In the genomic region with DNA sequence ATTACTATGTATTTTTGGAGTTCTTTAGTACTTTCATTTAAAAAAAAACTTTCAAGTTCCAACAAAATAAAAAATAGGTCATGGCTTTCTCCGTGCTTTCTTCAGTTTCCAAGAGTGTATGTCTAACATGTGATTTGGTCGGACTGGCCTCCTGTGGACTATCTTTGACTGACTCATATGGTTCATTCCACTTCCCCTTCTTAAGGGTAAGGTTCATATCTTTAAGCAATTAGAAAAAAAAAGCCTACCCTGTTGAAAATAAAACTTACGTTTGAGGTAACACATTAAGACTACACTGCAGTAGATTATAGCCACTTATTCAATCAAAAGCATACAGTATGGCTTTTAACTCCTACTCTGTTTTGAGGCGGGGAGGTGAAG, we compare ENCODE assay signal across 9 cellular contexts.
A peak's percentile ranks its signal among the peaks of the same experiment; 100 is the strongest.
DNase-seq lines count a peak whose midpoint lies in the region; ATAC-seq and TF ChIP-seq lines count a peak whose summit lies in the region.
"Had no signal": no experiment of that assay in that cellular context is flagged by ENCODE, and none has a peak within 500 bp of the region (broad histone marks: within the 10 kb centered on the region; RNA-seq: fewer than 3 reads in every experiment).

No MANE protein-coding gene starts in this region.

- H2AFZ ChIP-seq in smooth muscle cell (ENCODE audit: low read depth), result peak overlapping the region; percentile 64

- H3K27ac ChIP-seq in adrenal gland, result peak overlapping the region; percentile 62 to 83 (median 74)
- H3K27ac ChIP-seq in smooth muscle cell (ENCODE audit: low read depth), result peak overlapping the region; percentile 35

- peak overlapping the region; percentile 27 for H3K4me2 ChIP-seq in smooth muscle cell

- TF ChIP-seq CTCF in adrenal gland (IDR thresholded peaks at IDR 0.05) (no peak), smooth muscle cell (IDR thresholded peaks at IDR 0.05; ENCODE audit: borderline replicate concordance, insufficient read depth, poor library complexity, severe bottlenecking) (no peak)

- DNase-seq in AML-193 (lab: John Stamatoyannopoulos, UW), result peak; percentile 10 to 15
- peak in 6 of 7 donors; percentile 25 to 72 (median 48) for DNase-seq in adrenal gland
- no peak for DNase-seq in smooth muscle cell (lab: John Stamatoyannopoulos, UW; ENCODE audit: unreplicated experiment)
- no peak for DNase-seq in SW480 (ENCODE audit: low spot score)
- DNase-seq in erythroblast (lab: John Stamatoyannopoulos, UW), result no peak
- no peak for DNase-seq in hippocampal formation (lab: John Stamatoyannopoulos, UW)
- DNase-seq: right lobe of liver had no signal

- no peak overlapping the region for H3K4me3 ChIP-seq in adrenal gland
- no peak overlapping the region for H3K4me3 ChIP-seq in smooth muscle cell
- H3K4me3 ChIP-seq: right lobe of liver had no signal

- intact Hi-C loops in adrenal gland (cut with DNase I), result no loop called here

- H3K79me2 ChIP-seq in smooth muscle cell (ENCODE audit: low read depth), result no peaks in the 10 kb centered on the region

- H3K27me3 ChIP-seq in adrenal gland (no peaks in the 10 kb centered on the region), smooth muscle cell (ENCODE audit: low read depth) (no peaks in the 10 kb centered on the region)
- H3K27me3 ChIP-seq: right lobe of liver had no signal

- no peaks in the 10 kb centered on the region for H3K36me3 ChIP-seq in adrenal gland (replicated peaks in 1 of 2)
- no peaks in the 10 kb centered on the region for H3K36me3 ChIP-seq in smooth muscle cell (ENCODE audit: low read depth)
- H3K36me3 ChIP-seq: right lobe of liver had no signal

- ATAC-seq in GM19438 (IDR thresholded peaks at IDR 0.05; ENCODE audit: low read depth, unreplicated experiment) (peak; percentile 98), HG03280 (IDR thresholded peaks at IDR 0.05; ENCODE audit: unreplicated experiment) (peak; percentile 96)

- H3K4me1 ChIP-seq in adrenal gland (replicated peaks in 1 of 2), result peaks cover 31 to 36% of the 10 kb centered on the region in 2 donors
- no peaks in the 10 kb centered on the region for H3K4me1 ChIP-seq in smooth muscle cell (ENCODE audit: low read depth)

- no peaks in the 10 kb centered on the region for H3F3A ChIP-seq in smooth muscle cell (ENCODE audit: low read depth)

- no peaks in the 10 kb centered on the region for H3K9me3 ChIP-seq in adrenal gland (replicated peaks in 1 of 3)
- H3K9me3 ChIP-seq in smooth muscle cell (replicated peaks; ENCODE audit: low read depth), result no peaks in the 10 kb centered on the region
- H3K9me3 ChIP-seq: right lobe of liver had no signal

- H4K20me1 ChIP-seq in smooth muscle cell (ENCODE audit: low read depth), result no peaks in the 10 kb centered on the region

- 39 to 44% (median 43%) methylated on average over 4 of the region's 4 CpGs for WGBS in adrenal gland, 4 donors
- 61% methylated on average over 4 of the region's 4 CpGs for WGBS in smooth muscle cell (ENCODE audit: low lambda C conversion rate)

- no peak overlapping the region for H3K9ac ChIP-seq in smooth muscle cell (ENCODE audit: low read depth)

- TF ChIP-seq POLR2A in adrenal gland (IDR thresholded peaks at IDR 0.05) (no peak), erythroblast (IDR thresholded peaks at IDR 0.05; ENCODE audit: low read length) (no peak)

Comparison
In these comparisons a context has a peak if more than half of its experiments do, and no peak if none do; other contexts are left out.
1. DNase-seq: peak in AML-193 (2 of 2) and adrenal gland (6 of 7); none in smooth muscle cell (single experiment), SW480 (single experiment), erythroblast (0 of 2) and hippocampal formation (0 of 2).